ENCODE assay signal across 10 cellular contexts in genomic region chr10:119413738-119414611, GRCh38.
DNase-seq lines count a peak whose midpoint lies in the region; ATAC-seq and TF ChIP-seq lines count a peak whose summit lies in the region.
"Had no signal": no experiment of that assay in that cellular context is flagged by ENCODE, and none has a peak within 500 bp of the region (broad histone marks: within the 10 kb centered on the region; RNA-seq: fewer than 3 reads in every experiment).

No MANE protein-coding gene starts in this region.

- POLR2A ChIA-PET in RWPE1 (lab: Yijun Ruan, JAX; ENCODE audit: low non-redundant PET), result no interaction called here

- H3K4me3 ChIP-seq in hepatocyte, result no peak overlapping the region
- no peak overlapping the region for H3K4me3 ChIP-seq in rectal smooth muscle tissue (ENCODE audit: low read length)

- no peaks in the 10 kb centered on the region for H3K9me3 ChIP-seq in hepatocyte (ENCODE audit: low read depth)

- WGBS in hepatocyte (ENCODE audit: low lambda C conversion rate, missing lambda C conversion rate), result 20% methylated on average over 23 of the region's 23 CpGs

- no peak for ATAC-seq in HG03520 (IDR thresholded peaks at IDR 0.05; ENCODE audit: unreplicated experiment)
- ATAC-seq: Panc1 had no signal

- TF ChIP-seq CTCF in hepatocyte (IDR thresholded peaks at IDR 0.05; ENCODE audit: poor library complexity) (no peak), RWPE1 (conservative IDR thresholded peaks at IDR 0.05; ENCODE audit: low read depth) (no peak)

- H3K4me2 ChIP-seq in hepatocyte, result peak overlapping the region; percentile 41

- peak; percentile 21 for DNase-seq in EL
- DNase-seq in cerebellar cortex (ENCODE audit: low spot score), result peak; percentile 7
- DNase-seq in hepatocyte (ENCODE audit: low spot score), result peak; percentile 69
- no peak for DNase-seq in NCI-H2029 treated with DMSO at 0.1 percent for 48 hours (lab: John Stamatoyannopoulos, UW)
- DNase-seq in RWPE1 (ENCODE audit: low spot score), result no peak
- DNase-seq in activated T-cell treated with anti-CD3 and anti-CD28 coated beads for 4 hours, result no peak
- DNase-seq: NCI-H1092 had no signal

- H3K36me3 ChIP-seq in hepatocyte (replicated peaks; ENCODE audit: insufficient read depth, low read depth), result no peaks in the 10 kb centered on the region
- no peaks in the 10 kb centered on the region for H3K36me3 ChIP-seq in rectal smooth muscle tissue (ENCODE audit: control insufficient read depth, insufficient read depth, low read length)

- no peaks in the 10 kb centered on the region for H3K79me2 ChIP-seq in hepatocyte

- H4K20me1 ChIP-seq in hepatocyte (ENCODE audit: insufficient read depth, poor library complexity, severe bottlenecking), result no peaks in the 10 kb centered on the region

- H3K27ac ChIP-seq in hepatocyte (peak overlapping the region; percentile 87), rectal smooth muscle tissue (ENCODE audit: low read depth, low read length) (peak overlapping the region; percentile 63), RWPE1 (no peak overlapping the region)

- H3K27me3 ChIP-seq in hepatocyte, result no peaks in the 10 kb centered on the region
- H3K27me3 ChIP-seq in rectal smooth muscle tissue (ENCODE audit: control insufficient read depth, insufficient read depth, low read length), result no peaks in the 10 kb centered on the region

- H3K9me2 ChIP-seq in hepatocyte (replicated peaks; ENCODE audit: insufficient read depth), result no peaks in the 10 kb centered on the region

- no peak overlapping the region for H3K9ac ChIP-seq in rectal smooth muscle tissue (ENCODE audit: low read length)

- H3K4me1 ChIP-seq in hepatocyte (ENCODE audit: insufficient read depth) (peaks cover 20% of the 10 kb centered on the region), rectal smooth muscle tissue (ENCODE audit: control insufficient read depth, insufficient read depth, low read length) (peaks cover 20% of the 10 kb centered on the region)

- H2AFZ ChIP-seq in hepatocyte, result no peak overlapping the region

- CTCF ChIA-PET in RWPE1 (lab: Yijun Ruan, JAX), result interaction anchor here (1.2 kb wide), 1 partner anchor 208 kb away, joined by 4 read pairs; no protein-coding TSS in a partner anchor

Comparison
In these comparisons a context has a peak if more than half of its experiments do, and no peak if none do; other contexts are left out.
1. DNase-seq: peak in EL (single experiment), cerebellar cortex (single experiment) and hepatocyte (single experiment); none in NCI-H2029 treated with DMSO at 0.1 percent for 48 hours (single experiment), RWPE1 (single experiment) and activated T-cell treated with anti-CD3 and anti-CD28 coated beads for 4 hours (single experiment).